Comparison of ENCODE assay signal across 14 cellular contexts in the genomic region with DNA sequence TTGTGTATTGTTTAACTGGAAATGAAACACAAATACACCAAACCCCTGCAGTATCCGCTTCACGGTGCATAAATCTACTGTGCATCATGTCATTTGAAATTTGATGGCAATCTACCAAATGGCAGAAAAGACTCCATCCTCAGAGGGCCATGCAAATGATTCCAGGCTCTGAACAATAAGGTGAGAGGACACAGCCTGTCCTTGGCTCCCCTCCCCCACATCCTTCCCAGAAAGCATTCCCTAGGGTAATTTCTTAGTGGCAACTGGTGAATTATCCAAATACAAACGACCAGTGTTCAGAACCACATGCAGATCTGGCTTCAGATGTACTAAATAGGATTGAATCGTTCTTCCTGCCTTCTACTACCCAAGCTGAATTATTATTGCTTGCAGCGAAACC.
A peak's percentile ranks its signal among the peaks of the same experiment; 100 is the strongest.
DNase-seq lines count a peak whose midpoint lies in the region; ATAC-seq and TF ChIP-seq lines count a peak whose summit lies in the region.
"Had no signal": no experiment of that assay in that cellular context is flagged by ENCODE, and none has a peak within 500 bp of the region (broad histone marks: within the 10 kb centered on the region; RNA-seq: fewer than 3 reads in every experiment).

No MANE protein-coding gene starts in this region.

- no peak overlapping the region for H3K18ac ChIP-seq in mesendoderm (ENCODE audit: low read length)

- no peaks in the 10 kb centered on the region for H3F3A ChIP-seq in GM23338 (replicated peaks; ENCODE audit: low read depth)

- peaks cover 3% of the 10 kb centered on the region; the same call in 2 of the 3 replicates for H3K9me3 Mint-ChIP-seq in GM23338
- H3K9me3 Mint-ChIP-seq: activated T-helper 1 cell treated with anti-CD3 and anti-CD28 coated beads, Interleukin-12 subunit alpha, Interleukin-12 subunit beta, Interleukin-2, Interleukin-4 antibody, amounts not matched to agents 30 ng/mL and 10 ng/mL and 1 ng/mL, durations not matched to agents 14 hours and 24 hours and 36 hours; stimulated activated naive CD8-positive, alpha-beta T cell treated with anti-CD3 and anti-CD28 coated beads, Interleukin-15, amount 100 ng/mL, for 72 hours had no signal

- TF ChIP-seq CTCF in GM23338 (conservative IDR thresholded peaks at IDR 0.05; ENCODE audit: low read depth in 2 of 2): no peak
- TF ChIP-seq CTCF in VCaP (conservative IDR thresholded peaks at IDR 0.05): no peak
- TF ChIP-seq CTCF in tibial nerve (IDR thresholded peaks at IDR 0.05): no peak

- WGBS in mesendoderm (ENCODE audit: extremely low coverage, insufficient coverage, low lambda C conversion rate): no CpG with 5 or more reads among the region's 5 CpGs
- 24 to 35% methylated on average over 5 of the region's 5 CpGs for WGBS in tibial nerve, 2 donors

- H3K79me1 ChIP-seq in mesendoderm (ENCODE audit: low read length): no peaks in the 10 kb centered on the region

- DNase-seq in GM23338 (ENCODE audit: low spot score): peak; percentile 68
- DNase-seq in NCI-H187 treated with DMSO at 0.1 percent for 48 hours (lab: John Stamatoyannopoulos, UW): peak; percentile 54
- peak; percentile 52 for DNase-seq in mesendoderm
- no peak for DNase-seq in mesenteric fat pad (ENCODE audit: low spot score)
- no peak for DNase-seq in ACHN
- no peak for DNase-seq in tibial nerve (ENCODE audit: low spot score in 2 of 2)
- DNase-seq: activated CD4-positive, alpha-beta T cell treated with anti-CD3 and anti-CD28 coated beads, Interleukin-2, amount 50 U/mL, for 48 hours; hypothalamus; NCI-H226; stimulated activated naive CD8-positive, alpha-beta T cell treated with anti-CD3 and anti-CD28 coated beads, Interleukin-15, amount 100 ng/mL, for 72 hours had no signal

- no peaks in the 10 kb centered on the region; the same call in 1 of the 3 replicates for H3K4me1 Mint-ChIP-seq in GM23338
- H3K4me1 Mint-ChIP-seq: memory B cell; stimulated activated naive CD8-positive, alpha-beta T cell treated with anti-CD3 and anti-CD28 coated beads, Interleukin-15, amount 100 ng/mL, for 72 hours had no signal

- peak; percentile 86 for ATAC-seq in GM23338
- ATAC-seq: stimulated activated naive CD8-positive, alpha-beta T cell treated with anti-CD3 and anti-CD28 coated beads, Interleukin-15, amount 100 ng/mL, for 72 hours had no signal

- no peak overlapping the region for H2BK15ac ChIP-seq in mesendoderm (replicated peaks; ENCODE audit: low read depth)

- H3K56ac ChIP-seq in mesendoderm (ENCODE audit: low read length): no peak overlapping the region

- H3K4me3 ChIP-seq in GM23338 (peak overlapping the region; percentile 23; the same call in 1 of the 2 replicates), mesendoderm (ENCODE audit: low read length) (no peak overlapping the region), tibial nerve (no peak overlapping the region)
- H3K4me3 ChIP-seq: ascending aorta had no signal

- H3K79me2 ChIP-seq in GM23338 (replicated peaks; ENCODE audit: insufficient read depth) (peaks cover 30% of the 10 kb centered on the region), mesendoderm (ENCODE audit: control insufficient read depth, insufficient read depth, low read length) (no peaks in the 10 kb centered on the region)

- peak overlapping the region; percentile 11; the same call in 1 of the 3 replicates for H3K4me3 Mint-ChIP-seq in GM23338
- H3K4me3 Mint-ChIP-seq: activated T-helper 1 cell treated with anti-CD3 and anti-CD28 coated beads, Interleukin-12 subunit alpha, Interleukin-12 subunit beta, Interleukin-2, Interleukin-4 antibody, amounts not matched to agents 30 ng/mL and 10 ng/mL and 1 ng/mL, durations not matched to agents 14 hours and 24 hours and 36 hours; memory B cell; stimulated activated naive CD8-positive, alpha-beta T cell treated with anti-CD3 and anti-CD28 coated beads, Interleukin-15, amount 100 ng/mL, for 72 hours had no signal

- H3K4me2 ChIP-seq in GM23338: peak overlapping the region; percentile 47
- H3K4me2 ChIP-seq in mesendoderm (ENCODE audit: low read length): no peak overlapping the region

- H3K9me2 ChIP-seq in GM23338 (ENCODE audit: insufficient read depth): peaks cover 17% of the 10 kb centered on the region

- H3K36me3 ChIP-seq in GM23338 (ENCODE audit: insufficient read depth) (no peaks in the 10 kb centered on the region), mesendoderm (ENCODE audit: control insufficient read depth, insufficient read depth, low read length) (no peaks in the 10 kb centered on the region), tibial nerve (no peaks in the 10 kb centered on the region)
- H3K36me3 ChIP-seq: ascending aorta had no signal

- in situ Hi-C loops in ACHN (cut with HindIII; ENCODE audit: low pct_ligation_motif_present, low pct_unique_long_range_greater_than_20kb, low sequenced_read_pairs): no loop called here

- H3K4ac ChIP-seq in mesendoderm (ENCODE audit: low read depth, low read length): no peak overlapping the region

- TF ChIP-seq EP300 in tibial nerve (IDR thresholded peaks at IDR 0.05): no peak

- H3K27ac Mint-ChIP-seq in GM23338: no peak overlapping the region
- H3K27ac Mint-ChIP-seq: activated T-helper 1 cell treated with anti-CD3 and anti-CD28 coated beads, Interleukin-12 subunit alpha, Interleukin-12 subunit beta, Interleukin-2, Interleukin-4 antibody, amounts not matched to agents 30 ng/mL and 10 ng/mL and 1 ng/mL, durations not matched to agents 14 hours and 24 hours and 36 hours; memory B cell; stimulated activated naive CD8-positive, alpha-beta T cell treated with anti-CD3 and anti-CD28 coated beads, Interleukin-15, amount 100 ng/mL, for 72 hours had no signal

- H2BK120ac ChIP-seq in mesendoderm (ENCODE audit: low read depth, low read length): no peak overlapping the region

- no peaks in the 10 kb centered on the region; the same call in 2 of the 3 replicates for H3K36me3 Mint-ChIP-seq in GM23338 (ENCODE audit: low read depth)
- H3K36me3 Mint-ChIP-seq: memory B cell had no signal

- no peak overlapping the region for H4K5ac ChIP-seq in mesendoderm (ENCODE audit: low read length)

- H3K27me3 Mint-ChIP-seq in GM23338 (ENCODE audit: insufficient read depth, low read depth, poor library complexity): peaks cover 4% of the 10 kb centered on the region

- no peak overlapping the region for H4K8ac ChIP-seq in mesendoderm (ENCODE audit: low read depth, low read length)

- TF ChIP-seq POLR2A in tibial nerve (IDR thresholded peaks at IDR 0.05): no peak

- H3K23ac ChIP-seq in mesendoderm (ENCODE audit: low read length): no peak overlapping the region

- H4K20me1 ChIP-seq in GM23338 (replicated peaks; ENCODE audit: insufficient read depth): no peaks in the 10 kb centered on the region

- H3K27ac ChIP-seq in GM23338 (ENCODE audit: low read depth) (no peak overlapping the region), VCaP (peak overlapping the region; percentile 25; the same call in 1 of the 2 replicates), mesendoderm (ENCODE audit: low read depth, low read length) (no peak overlapping the region), tibial nerve (no peak overlapping the region)

- H3K27me3 ChIP-seq in GM23338 (ENCODE audit: insufficient read depth): no peaks in the 10 kb centered on the region
- no peaks in the 10 kb centered on the region for H3K27me3 ChIP-seq in mesendoderm (ENCODE audit: insufficient read depth, low read length, poor library complexity)
- no peaks in the 10 kb centered on the region for H3K27me3 ChIP-seq in tibial nerve
- H3K27me3 ChIP-seq: ascending aorta had no signal

- H3K9me3 ChIP-seq in tibial nerve: no peaks in the 10 kb centered on the region
- H3K9me3 ChIP-seq: ascending aorta had no signal

- H2AK5ac ChIP-seq in mesendoderm (ENCODE audit: low read length): no peak overlapping the region

- no peak overlapping the region for H3K9ac ChIP-seq in mesendoderm (ENCODE audit: low read length)

- H2BK5ac ChIP-seq in mesendoderm (ENCODE audit: low read length): no peak overlapping the region

- no peak overlapping the region for H2AFZ ChIP-seq in GM23338

- H3K4me1 ChIP-seq in GM23338 (ENCODE audit: insufficient read depth): peaks cover 25% of the 10 kb centered on the region
- H3K4me1 ChIP-seq in mesendoderm (ENCODE audit: control insufficient read depth, low read depth, low read length): peaks cover 4% of the 10 kb centered on the region
- H3K4me1 ChIP-seq in tibial nerve: peaks cover 0 to 5% (median 0%) of the 10 kb centered on the region in 4 donors

TF ChIP-seq in GM23338, 12 proteins besides CTCF, POLR2A, EP300 and RAD21 (continues in another document):
- TF ChIP-seq, protein P1, sequence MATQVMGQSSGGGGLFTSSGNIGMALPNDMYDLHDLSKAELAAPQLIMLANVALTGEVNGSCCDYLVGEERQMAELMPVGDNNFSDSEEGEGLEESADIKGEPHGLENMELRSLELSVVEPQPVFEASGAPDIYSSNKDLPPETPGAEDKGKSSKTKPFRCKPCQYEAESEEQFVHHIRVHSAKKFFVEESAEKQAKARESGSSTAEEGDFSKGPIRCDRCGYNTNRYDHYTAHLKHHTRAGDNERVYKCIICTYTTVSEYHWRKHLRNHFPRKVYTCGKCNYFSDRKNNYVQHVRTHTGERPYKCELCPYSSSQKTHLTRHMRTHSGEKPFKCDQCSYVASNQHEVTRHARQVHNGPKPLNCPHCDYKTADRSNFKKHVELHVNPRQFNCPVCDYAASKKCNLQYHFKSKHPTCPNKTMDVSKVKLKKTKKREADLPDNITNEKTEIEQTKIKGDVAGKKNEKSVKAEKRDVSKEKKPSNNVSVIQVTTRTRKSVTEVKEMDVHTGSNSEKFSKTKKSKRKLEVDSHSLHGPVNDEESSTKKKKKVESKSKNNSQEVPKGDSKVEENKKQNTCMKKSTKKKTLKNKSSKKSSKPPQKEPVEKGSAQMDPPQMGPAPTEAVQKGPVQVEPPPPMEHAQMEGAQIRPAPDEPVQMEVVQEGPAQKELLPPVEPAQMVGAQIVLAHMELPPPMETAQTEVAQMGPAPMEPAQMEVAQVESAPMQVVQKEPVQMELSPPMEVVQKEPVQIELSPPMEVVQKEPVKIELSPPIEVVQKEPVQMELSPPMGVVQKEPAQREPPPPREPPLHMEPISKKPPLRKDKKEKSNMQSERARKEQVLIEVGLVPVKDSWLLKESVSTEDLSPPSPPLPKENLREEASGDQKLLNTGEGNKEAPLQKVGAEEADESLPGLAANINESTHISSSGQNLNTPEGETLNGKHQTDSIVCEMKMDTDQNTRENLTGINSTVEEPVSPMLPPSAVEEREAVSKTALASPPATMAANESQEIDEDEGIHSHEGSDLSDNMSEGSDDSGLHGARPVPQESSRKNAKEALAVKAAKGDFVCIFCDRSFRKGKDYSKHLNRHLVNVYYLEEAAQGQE (IDR thresholded peaks at IDR 0.05; ENCODE audit: unreplicated experiment): no peak
- TF ChIP-seq NANOG (IDR thresholded peaks at IDR 0.05; ENCODE audit: borderline replicate concordance): no peak
- no peak for TF ChIP-seq EZH2 (IDR thresholded peaks at IDR 0.05; ENCODE audit: low read depth, unreplicated experiment)
- TF ChIP-seq ZNF331 (CRISPR knock-in tag; IDR thresholded peaks at IDR 0.05; ENCODE audit: low read depth): no peak
- TF ChIP-seq STAT1 (IDR thresholded peaks at IDR 0.05; ENCODE audit: unreplicated experiment): no peak
- no peak for TF ChIP-seq POLR2AphosphoS5 (IDR thresholded peaks at IDR 0.05; ENCODE audit: low read depth)
- TF ChIP-seq JUNB (IDR thresholded peaks at IDR 0.05; ENCODE audit: unreplicated experiment): no peak

Comparison
In these comparisons a context has a peak if more than half of its experiments do, and no peak if none do; other contexts are left out.
1. DNase-seq: peak in GM23338 (single experiment), NCI-H187 treated with DMSO at 0.1 percent for 48 hours (single experiment) and mesendoderm (single experiment); none in mesenteric fat pad (single experiment), ACHN (single experiment) and tibial nerve (0 of 2).